Comparison of ENCODE assay signal across 8 cellular contexts in the genomic region with DNA sequence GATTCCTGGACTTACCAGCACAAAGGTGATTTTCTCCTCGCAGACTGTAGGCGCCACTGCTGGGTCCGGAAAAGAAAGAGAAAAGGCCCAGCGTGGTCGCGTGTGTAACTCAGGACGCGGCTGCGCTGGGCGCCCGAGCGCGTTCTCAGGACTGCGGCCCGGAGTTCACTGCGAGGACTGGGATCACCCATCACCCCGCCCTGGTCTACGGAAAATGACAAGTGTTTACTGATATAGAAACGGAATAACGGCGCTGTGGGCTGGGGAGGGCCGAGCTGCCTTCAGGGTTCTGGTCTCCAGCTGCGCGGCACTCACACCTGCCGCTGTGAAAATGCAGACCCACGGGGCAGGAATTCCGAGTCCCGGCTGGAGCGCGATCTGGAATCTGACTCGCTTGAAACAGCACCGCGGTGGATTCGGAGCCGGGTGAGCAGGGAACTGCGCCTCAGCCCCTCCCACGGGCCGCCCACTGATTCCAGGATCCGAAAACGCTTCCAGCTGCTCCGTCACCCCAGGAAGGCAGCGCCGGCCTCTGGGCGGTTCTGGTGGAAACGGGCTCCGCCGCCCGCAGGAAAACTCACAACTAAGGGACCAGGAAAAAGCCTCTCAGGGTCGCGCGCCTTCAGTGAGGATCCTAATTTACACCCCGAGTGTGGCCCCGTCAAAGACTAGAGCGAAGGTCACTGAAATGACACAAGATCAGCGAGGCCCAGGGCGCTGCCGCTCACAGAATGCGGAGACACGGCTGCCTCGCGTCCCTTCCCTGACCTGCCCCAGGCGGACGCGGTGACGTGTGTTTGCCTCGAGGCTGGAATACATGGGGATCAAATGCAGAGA. TPM values are rescaled to one million over a fixed set of nuclear protein-coding genes. Genes with fewer than 3 reads are reported as not detected.
DNase-seq lines count a peak whose midpoint lies in the region; ATAC-seq and TF ChIP-seq lines count a peak whose summit lies in the region.

No MANE protein-coding gene starts in this region.

- H3K4me1 Mint-ChIP-seq in activated T-helper 2 cell treated with anti-CD3 and anti-CD28 coated beads, Interferon-gamma antibody, Interleukin-2, Interleukin-4, amounts not matched to agents 10 μg/mL and 5 μg/mL and 100 μg/mL, durations not matched to agents 14 hours and 24 hours and 36 hours (ENCODE audit: low read depth), result peaks cover 30% of the 10 kb centered on the region
- peaks cover 33% of the 10 kb centered on the region for H3K4me1 Mint-ChIP-seq in stimulated activated naive CD8-positive, alpha-beta T cell treated with anti-CD3 and anti-CD28 coated beads, Interleukin-15, Interleukin-2, amounts not matched to agents 100 ng/mL and 50 ng/mL, for 24 hours (ENCODE audit: low read depth)

- peak; percentile 6 for DNase-seq in NCI-H2107 treated with DMSO at 0.1 percent for 48 hours (lab: John Stamatoyannopoulos, UW; ENCODE audit: unreplicated experiment)
- DNase-seq in NCI-H2107 (lab: John Stamatoyannopoulos, UW), result no peak
- DNase-seq in HT-29 (ENCODE audit: low spot score), result peak; percentile 83
- DNase-seq in Panc1 (ENCODE audit: low read depth, low spot score), result no peak
- peak; percentile 56 for DNase-seq in activated T-helper 2 cell treated with anti-CD3 and anti-CD28 coated beads, Interferon-gamma antibody, Interleukin-2, Interleukin-4, amounts not matched to agents 10 μg/mL and 5 μg/mL and 100 μg/mL, durations not matched to agents 14 hours and 24 hours and 36 hours (ENCODE audit: low spot score)
- DNase-seq in fibroblast of gingiva (ENCODE audit: low read depth), result peak; percentile 60

- peaks cover 2% of the 10 kb centered on the region for H3K36me3 Mint-ChIP-seq in activated T-helper 2 cell treated with anti-CD3 and anti-CD28 coated beads, Interferon-gamma antibody, Interleukin-2, Interleukin-4, amounts not matched to agents 10 μg/mL and 5 μg/mL and 100 μg/mL, durations not matched to agents 14 hours and 24 hours and 36 hours (ENCODE audit: low read depth)
- H3K36me3 Mint-ChIP-seq in stimulated activated naive CD8-positive, alpha-beta T cell treated with anti-CD3 and anti-CD28 coated beads, Interleukin-15, Interleukin-2, amounts not matched to agents 100 ng/mL and 50 ng/mL, for 24 hours (ENCODE audit: low read depth), result no peaks in the 10 kb centered on the region

- BruUV-seq in Panc1 (replicated peaks; lab: Mats Ljungman, UMichigan), result no TSS peak

- in situ Hi-C loops in Panc1 (cut with HindIII; ENCODE audit: low pct_unique_long_range_greater_than_20kb, low sequenced_read_pairs), result no loop called here

- H3K4me1 ChIP-seq in Panc1 (ENCODE audit: control insufficient read depth, insufficient read depth, low read length) (peaks cover 14% of the 10 kb centered on the region), muscle layer of duodenum (ENCODE audit: control insufficient read depth in 1 of 2, insufficient read depth in 2 of 2, low read length in 2 of 2) (peaks cover 4 to 17% of the 10 kb centered on the region in 2 donors)

- H3K27me3 ChIP-seq in Panc1 (ENCODE audit: control insufficient read depth, insufficient read depth, low read length) (no peaks in the 10 kb centered on the region), muscle layer of duodenum (ENCODE audit: low read depth, low read length) (peaks cover 7% of the 10 kb centered on the region)

- no peaks in the 10 kb centered on the region for H3K9me3 Mint-ChIP-seq in activated T-helper 2 cell treated with anti-CD3 and anti-CD28 coated beads, Interferon-gamma antibody, Interleukin-2, Interleukin-4, amounts not matched to agents 10 μg/mL and 5 μg/mL and 100 μg/mL, durations not matched to agents 14 hours and 24 hours and 36 hours
- no peaks in the 10 kb centered on the region for H3K9me3 Mint-ChIP-seq in stimulated activated naive CD8-positive, alpha-beta T cell treated with anti-CD3 and anti-CD28 coated beads, Interleukin-15, Interleukin-2, amounts not matched to agents 100 ng/mL and 50 ng/mL, for 24 hours

- peak; percentile 90 for ATAC-seq in Panc1

- H3K36me3 ChIP-seq in Panc1 (ENCODE audit: control insufficient read depth, insufficient read depth, low read length), result no peaks in the 10 kb centered on the region
- no peaks in the 10 kb centered on the region for H3K36me3 ChIP-seq in muscle layer of duodenum (ENCODE audit: control insufficient read depth in 1 of 2, insufficient read depth in 2 of 2, low read length in 2 of 2)

- peak overlapping the region; percentile 82 for H3K4me3 Mint-ChIP-seq in activated T-helper 2 cell treated with anti-CD3 and anti-CD28 coated beads, Interferon-gamma antibody, Interleukin-2, Interleukin-4, amounts not matched to agents 10 μg/mL and 5 μg/mL and 100 μg/mL, durations not matched to agents 14 hours and 24 hours and 36 hours (ENCODE audit: low read depth)
- H3K4me3 Mint-ChIP-seq in stimulated activated naive CD8-positive, alpha-beta T cell treated with anti-CD3 and anti-CD28 coated beads, Interleukin-15, Interleukin-2, amounts not matched to agents 100 ng/mL and 50 ng/mL, for 24 hours, result peak overlapping the region; percentile 86

- H3K4me3 ChIP-seq in Panc1 (ENCODE audit: low read depth in 2 of 2, low read length in 2 of 2) (peak overlapping the region; percentile 61 to 81), muscle layer of duodenum (ENCODE audit: low read depth in 1 of 2, low read length in 2 of 2) (peak overlapping the region; percentile 52 to 65)

- H3K27me3 Mint-ChIP-seq in activated T-helper 2 cell treated with anti-CD3 and anti-CD28 coated beads, Interferon-gamma antibody, Interleukin-2, Interleukin-4, amounts not matched to agents 10 μg/mL and 5 μg/mL and 100 μg/mL, durations not matched to agents 14 hours and 24 hours and 36 hours (ENCODE audit: low read depth), result peaks cover 70% of the 10 kb centered on the region
- H3K27me3 Mint-ChIP-seq in stimulated activated naive CD8-positive, alpha-beta T cell treated with anti-CD3 and anti-CD28 coated beads, Interleukin-15, Interleukin-2, amounts not matched to agents 100 ng/mL and 50 ng/mL, for 24 hours, result peaks cover 68% of the 10 kb centered on the region

- H3K9me3 ChIP-seq in Panc1 (ENCODE audit: control insufficient read depth, insufficient read depth, low read depth, low read length) (no peaks in the 10 kb centered on the region), muscle layer of duodenum (ENCODE audit: control insufficient read depth in 1 of 2, low read length in 2 of 2) (no peaks in the 10 kb centered on the region)

- H3K27ac ChIP-seq in Panc1 (ENCODE audit: low read length), result peak overlapping the region; percentile 87
- peak overlapping the region; percentile 88 for H3K27ac ChIP-seq in muscle layer of duodenum (ENCODE audit: low read length)

- CTCF ChIA-PET in Panc1 (lab: Charles Lee), result interaction anchor here (0.7 kb wide), 1 partner anchor 37 kb away, joined by 4 read pairs; no protein-coding TSS in a partner anchor

- intact Hi-C loops in Panc1 (cut with micrococcal nuclease; ENCODE audit: unreplicated experiment), result no loop called here
- intact Hi-C loops in activated T-helper 2 cell treated with anti-CD3 and anti-CD28 coated beads, Interferon-gamma antibody, Interleukin-2, Interleukin-4, amounts not matched to agents 10 μg/mL and 5 μg/mL and 100 μg/mL, durations not matched to agents 14 hours and 24 hours and 36 hours (cut with micrococcal nuclease), result no loop called here

- peak; percentile 67 for TF ChIP-seq CTCF in Panc1 (IDR thresholded peaks at IDR 0.05)

- POLR2A ChIA-PET in Panc1 (lab: Charles Lee), result interaction anchor here (1.3 kb wide), 1 partner anchor 12 kb away, joined by 4 read pairs; no protein-coding TSS in a partner anchor

- no peak overlapping the region for H3K27ac Mint-ChIP-seq in activated T-helper 2 cell treated with anti-CD3 and anti-CD28 coated beads, Interferon-gamma antibody, Interleukin-2, Interleukin-4, amounts not matched to agents 10 μg/mL and 5 μg/mL and 100 μg/mL, durations not matched to agents 14 hours and 24 hours and 36 hours
- H3K27ac Mint-ChIP-seq in stimulated activated naive CD8-positive, alpha-beta T cell treated with anti-CD3 and anti-CD28 coated beads, Interleukin-15, Interleukin-2, amounts not matched to agents 100 ng/mL and 50 ng/mL, for 24 hours, result peak overlapping the region; percentile 56

RNA-seq across cellular contexts. Expression of a gene that starts 34.5 kb away (rescaled TPM):
- total RNA-seq in HT-29 (2014; rRNA removed; shearing (Covaris generic)), result 856 and 869 TPM in 2 replicates
- total RNA-seq in Panc1 (2021; ENCODE audit: unreplicated experiment), result 397 TPM
- polyA plus RNA-seq in Panc1 (2012; ENCODE audit: insufficient read length), result 603 TPM
- 1,569 and 1,592 TPM in 2 replicates for total RNA-seq in activated T-helper 2 cell treated with anti-CD3 and anti-CD28 coated beads, Interferon-gamma antibody, Interleukin-2, Interleukin-4, amounts not matched to agents 10 μg/mL and 5 μg/mL and 100 μg/mL, durations not matched to agents 14 hours and 24 hours and 36 hours

Comparison
In these comparisons a context has a peak if more than half of its experiments do, and no peak if none do; other contexts are left out.
1. DNase-seq: peak in NCI-H2107 treated with DMSO at 0.1 percent for 48 hours (single experiment), HT-29 (single experiment), activated T-helper 2 cell treated with anti-CD3 and anti-CD28 coated beads, Interferon-gamma antibody, Interleukin-2, Interleukin-4, amounts not matched to agents 10 μg/mL and 5 μg/mL and 100 μg/mL, durations not matched to agents 14 hours and 24 hours and 36 hours (single experiment) and fibroblast of gingiva (single experiment); none in NCI-H2107 (single experiment) and Panc1 (single experiment).